In genomic region chr7:132066776-132067175, GRCh38 we compare ENCODE assay signal across 10 cellular contexts.
DNase-seq lines count a peak whose midpoint lies in the region; TF ChIP-seq lines count a peak whose summit lies in the region.
"Had no signal": no experiment of that assay in that cellular context is flagged by ENCODE, and none has a peak within 500 bp of the region (broad histone marks: within the 10 kb centered on the region; RNA-seq: fewer than 3 reads in every experiment).

No MANE protein-coding gene starts in this region.

- H4K91ac ChIP-seq in neuronal stem cell (ENCODE audit: low read depth, low read length, poor library complexity) = no peak overlapping the region

- dilution Hi-C loops in mammary epithelial cell (cut with HindIII; ENCODE audit: low sequenced_read_pairs) = no loop called here

- intact Hi-C loops in mammary epithelial cell (cut with micrococcal nuclease) (no loop called here), MCF 10A (cut with micrococcal nuclease) (loop anchor here (5.0 kb wide), 1 partner anchor 81 kb away; no protein-coding TSS in a partner anchor)
- intact Hi-C loops in activated naive CD4-positive, alpha-beta T cell treated with anti-CD3 and anti-CD28 coated beads for 36 hours (cut with micrococcal nuclease) = no loop called here

- peak overlapping the region; percentile 51 for H2AFZ ChIP-seq in mammary epithelial cell (ENCODE audit: low read depth, low read length)
- H2AFZ ChIP-seq in neuronal stem cell (ENCODE audit: low read length) = no peak overlapping the region

- H3K4ac ChIP-seq in neuronal stem cell (ENCODE audit: low read length) = no peak overlapping the region

- H3K27me3 ChIP-seq in mammary epithelial cell (ENCODE audit: insufficient read depth, low read length) (no peaks in the 10 kb centered on the region), neuronal stem cell (ENCODE audit: control insufficient read depth in 3 of 3, insufficient read depth in 3 of 3, low read depth in 1 of 3, low read length in 3 of 3) (no peaks in the 10 kb centered on the region)

- H3K9me3 ChIP-seq in mammary epithelial cell (replicated peaks; ENCODE audit: insufficient read depth, low read length) (no peaks in the 10 kb centered on the region), neuronal stem cell (replicated peaks in 1 of 2; ENCODE audit: control insufficient read depth in 2 of 2, insufficient read depth in 1 of 2, low read depth in 1 of 2, low read length in 2 of 2) (no peaks in the 10 kb centered on the region)

- H2AK5ac ChIP-seq in neuronal stem cell (ENCODE audit: low read depth, low read length) = no peak overlapping the region

- BruUV-seq in mammary epithelial cell (replicated peaks; lab: Mats Ljungman, UMichigan) (no TSS peak), MCF 10A (replicated peaks; lab: Mats Ljungman, UMichigan) (no TSS peak)

- no peaks in the 10 kb centered on the region for H3K9me3 Mint-ChIP-seq in MCF 10A (ENCODE audit: unreplicated experiment)
- H3K9me3 Mint-ChIP-seq in activated naive CD4-positive, alpha-beta T cell treated with anti-CD3 and anti-CD28 coated beads for 36 hours = no peaks in the 10 kb centered on the region

- H3K36me3 Mint-ChIP-seq in MCF 10A (ENCODE audit: insufficient read depth, unreplicated experiment) = no peaks in the 10 kb centered on the region
- no peaks in the 10 kb centered on the region for H3K36me3 Mint-ChIP-seq in activated naive CD4-positive, alpha-beta T cell treated with anti-CD3 and anti-CD28 coated beads for 36 hours (ENCODE audit: low read depth)

- H4K8ac ChIP-seq in neuronal stem cell (ENCODE audit: low read depth, low read length) = no peak overlapping the region

- 82% methylated on average over 12 of the region's 12 CpGs for WGBS in mammary epithelial cell (ENCODE audit: low coverage, missing lambda C conversion rate)
- WGBS in neuronal stem cell (ENCODE audit: extremely low coverage in 2 of 2, insufficient read length in 2 of 2, insufficient replicate concordance in 1 of 2), 2 donors = no CpG with 5 or more reads among the region's 12 CpGs

- H3K9ac ChIP-seq in mammary epithelial cell (ENCODE audit: insufficient read depth, low read length) = no peak overlapping the region
- H3K9ac ChIP-seq in neuronal stem cell (ENCODE audit: low read depth, low read length, poor library complexity) = no peak overlapping the region

- in situ Hi-C loops in mammary epithelial cell (cut with MboI; ENCODE audit: low sequenced_read_pairs in 2 of 2) = no loop called here

- no peaks in the 10 kb centered on the region for H3K79me1 ChIP-seq in neuronal stem cell (ENCODE audit: low read depth, low read length)

- H3K4me3 ChIP-seq in mammary epithelial cell (replicated peaks in 1 of 3; ENCODE audit: insufficient read depth in 1 of 3, low read depth in 2 of 3, low read length in 3 of 3) (no peak overlapping the region), neuronal stem cell (ENCODE audit: low read length in 2 of 2) (no peak overlapping the region)

- H3K79me2 ChIP-seq in mammary epithelial cell (ENCODE audit: insufficient read depth, low read length) = no peaks in the 10 kb centered on the region

- no peak overlapping the region for H3K14ac ChIP-seq in neuronal stem cell (ENCODE audit: low read length)

- peaks cover 11% of the 10 kb centered on the region for H3K4me1 Mint-ChIP-seq in MCF 10A (ENCODE audit: insufficient read depth, unreplicated experiment)
- H3K4me1 Mint-ChIP-seq in activated naive CD4-positive, alpha-beta T cell treated with anti-CD3 and anti-CD28 coated beads for 36 hours (ENCODE audit: low read depth) = no peaks in the 10 kb centered on the region

- DNase-seq in mammary epithelial cell (no peak), MCF 10A (ENCODE audit: unreplicated experiment) (no peak), fibroblast of gingiva (ENCODE audit: low read depth) (peak; percentile 12), neuronal stem cell (ENCODE audit: low spot score) (no peak), NCI-H82 treated with DMSO at 0.1 percent for 48 hours (lab: John Stamatoyannopoulos, UW; ENCODE audit: unreplicated experiment) (no peak), NCI-H2171 treated with DMSO at 0.1 percent for 48 hours (lab: John Stamatoyannopoulos, UW) (no peak), HT-29 (ENCODE audit: low spot score) (no peak)
- DNase-seq in activated naive CD4-positive, alpha-beta T cell treated with anti-CD3 and anti-CD28 coated beads for 36 hours = no peak
- DNase-seq: cortex of kidney, NCI-H2081 had no signal

- no peak overlapping the region for H3K27ac ChIP-seq in mammary epithelial cell (ENCODE audit: insufficient read depth, low read depth, low read length)
- H3K27ac ChIP-seq in neuronal stem cell (replicated peaks; ENCODE audit: low read length) = no peak overlapping the region

- H3K4me3 Mint-ChIP-seq in MCF 10A (ENCODE audit: unreplicated experiment) = no peak overlapping the region
- no peak overlapping the region for H3K4me3 Mint-ChIP-seq in activated naive CD4-positive, alpha-beta T cell treated with anti-CD3 and anti-CD28 coated beads for 36 hours

- no peaks in the 10 kb centered on the region for H3K36me3 ChIP-seq in mammary epithelial cell (ENCODE audit: insufficient read depth, low read length)
- no peaks in the 10 kb centered on the region for H3K36me3 ChIP-seq in neuronal stem cell (replicated peaks in 1 of 2; ENCODE audit: control insufficient read depth in 2 of 2, insufficient read depth in 2 of 2, low read length in 2 of 2)

- H3K23ac ChIP-seq in neuronal stem cell (ENCODE audit: low read depth, low read length, poor library complexity) = no peak overlapping the region

- POLR2A ChIA-PET in MCF 10A (lab: Yijun Ruan, JAX) = interaction anchor here (0.7 kb wide), 1 partner anchor 514 kb away, joined by 3 read pairs; no protein-coding TSS in a partner anchor

- peak overlapping the region; percentile 73 for H3K18ac ChIP-seq in neuronal stem cell (ENCODE audit: low read length)

- no peak overlapping the region for H2BK15ac ChIP-seq in neuronal stem cell (ENCODE audit: low read length)

- no peak overlapping the region for H2BK120ac ChIP-seq in neuronal stem cell (ENCODE audit: low read depth, low read length)

- no peaks in the 10 kb centered on the region for H3K27me3 Mint-ChIP-seq in MCF 10A (ENCODE audit: insufficient read depth, unreplicated experiment)
- peaks cover 3% of the 10 kb centered on the region for H3K27me3 Mint-ChIP-seq in activated naive CD4-positive, alpha-beta T cell treated with anti-CD3 and anti-CD28 coated beads for 36 hours (ENCODE audit: low read depth)

- H3K4me2 ChIP-seq in mammary epithelial cell (ENCODE audit: insufficient read depth, low read depth, low read length) = no peak overlapping the region
- H3K4me2 ChIP-seq in neuronal stem cell (ENCODE audit: insufficient read depth, low read length, poor library complexity, severe bottlenecking) = no peak overlapping the region

- CTCF ChIA-PET in mammary epithelial cell (lab: Charles Lee; ENCODE audit: low non-redundant PET) (no interaction called here), MCF 10A (lab: Yijun Ruan, JAX) (interaction anchor here (0.9 kb wide), 1 partner anchor 12 kb away, joined by 3 read pairs; no protein-coding TSS in a partner anchor)
- CTCF ChIA-PET in activated naive CD4-positive, alpha-beta T cell treated with anti-CD3 and anti-CD28 coated beads for 36 hours (lab: Charles Lee) = no interaction called here

- no peaks in the 10 kb centered on the region for H4K20me1 ChIP-seq in mammary epithelial cell (ENCODE audit: insufficient read depth, low read length)

- no peak overlapping the region for H2BK5ac ChIP-seq in neuronal stem cell (ENCODE audit: low read length)

- no peak overlapping the region for H3K27ac Mint-ChIP-seq in MCF 10A (ENCODE audit: low read depth, unreplicated experiment)
- H3K27ac Mint-ChIP-seq in activated naive CD4-positive, alpha-beta T cell treated with anti-CD3 and anti-CD28 coated beads for 36 hours = no peak overlapping the region

- no peak overlapping the region for H2BK12ac ChIP-seq in neuronal stem cell (ENCODE audit: low read length)

- H3K4me1 ChIP-seq in mammary epithelial cell (ENCODE audit: insufficient read depth, low read length) (peaks cover 17% of the 10 kb centered on the region), neuronal stem cell (ENCODE audit: control insufficient read depth in 2 of 2, insufficient read depth in 1 of 2, low read depth in 1 of 2, low read length in 2 of 2) (peaks cover 0 to 4% of the 10 kb centered on the region in 2 donors)

- TF ChIP-seq CTCF in mammary epithelial cell (conservative IDR thresholded peaks at IDR 0.05 in 1 of 2, IDR thresholded peaks at IDR 0.05 in 1 of 2; ENCODE audit: extremely low read depth in 1 of 2, insufficient read depth in 1 of 2, low read depth in 1 of 2, low read length in 2 of 2) (no peak), MCF 10A (IDR thresholded peaks at IDR 0.05; ENCODE audit: unreplicated experiment) (no peak)
